Comparison of ENCODE assay signal across 15 cellular contexts in the genomic region with DNA sequence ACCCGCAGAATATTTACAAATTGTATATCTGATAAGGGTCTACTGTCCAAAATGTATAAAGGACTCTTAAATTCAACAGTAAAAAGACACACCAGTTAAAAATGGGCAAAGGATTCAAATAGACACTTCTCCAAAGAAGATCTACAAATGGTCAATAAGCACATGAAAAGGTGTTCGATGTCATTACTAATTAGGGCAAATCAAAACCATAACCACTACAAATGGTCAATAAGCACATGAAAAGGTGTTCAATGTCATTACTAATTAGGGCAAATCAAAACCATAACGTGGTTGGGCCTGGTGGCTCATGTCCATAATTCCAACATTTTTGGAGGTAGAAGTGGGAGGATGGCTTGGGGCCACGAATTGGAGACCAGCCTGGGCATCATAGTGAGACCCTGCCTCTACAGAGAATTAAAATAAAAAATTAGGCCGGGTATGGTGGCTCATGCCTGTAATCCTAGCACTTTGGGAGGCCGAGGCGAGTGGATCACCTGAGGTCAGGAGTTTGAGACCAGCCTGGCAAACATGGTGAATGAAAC. TPM values are rescaled to one million over a fixed set of nuclear protein-coding genes. Genes with fewer than 3 reads are reported as not detected.
A peak's percentile ranks its signal among the peaks of the same experiment; 100 is the strongest.
DNase-seq lines count a peak whose midpoint lies in the region; TF ChIP-seq lines count a peak whose summit lies in the region.
"Had no signal": no experiment of that assay in that cellular context is flagged by ENCODE, and none has a peak within 500 bp of the region (broad histone marks: within the 10 kb centered on the region; RNA-seq: fewer than 3 reads in every experiment).

No MANE protein-coding gene starts in this region.

- TF ChIP-seq POLR2A in esophagus muscularis mucosa (IDR thresholded peaks at IDR 0.05; ENCODE audit: low read depth), result no peak

- H3K9me3 ChIP-seq in OCI-LY3 (ENCODE audit: insufficient read depth, low read length), result no peaks in the 10 kb centered on the region
- H3K9me3 ChIP-seq in esophagus muscularis mucosa, result no peaks in the 10 kb centered on the region
- no peaks in the 10 kb centered on the region for H3K9me3 ChIP-seq in parathyroid adenoma (ENCODE audit: control insufficient read depth, low read length)
- H3K9me3 ChIP-seq: HAP-1 had no signal

- no peak overlapping the region for H3K9ac ChIP-seq in OCI-LY3 (ENCODE audit: low read length)
- no peak overlapping the region for H3K9ac ChIP-seq in parathyroid adenoma

- H3K4me1 ChIP-seq in OCI-LY3 (ENCODE audit: low read length) (peaks cover 70% of the 10 kb centered on the region), esophagus muscularis mucosa (peaks cover 97 to 100% (median 98%) of the 10 kb centered on the region in 4 donors), parathyroid adenoma (peaks cover 74% of the 10 kb centered on the region)

- peaks cover 11% of the 10 kb centered on the region; the same call in 1 of the 2 replicates for H4K20me1 ChIP-seq in OCI-LY3 (ENCODE audit: insufficient read depth, low read length)

- H3K27me3 ChIP-seq in OCI-LY3 (ENCODE audit: low read depth, low read length), result no peaks in the 10 kb centered on the region
- no peaks in the 10 kb centered on the region for H3K27me3 ChIP-seq in esophagus muscularis mucosa
- no peaks in the 10 kb centered on the region for H3K27me3 ChIP-seq in parathyroid adenoma (ENCODE audit: control insufficient read depth, insufficient read depth, low read length)

- TF ChIP-seq CTCF in 22Rv1 (IDR thresholded peaks at IDR 0.05) (no peak), OCI-LY3 (IDR thresholded peaks at IDR 0.05; ENCODE audit: low read depth, low read length) (no peak), esophagus muscularis mucosa (IDR thresholded peaks at IDR 0.05) (no peak), parathyroid adenoma (IDR thresholded peaks at IDR 0.05) (no peak)

- H3K36me3 ChIP-seq in OCI-LY3 (replicated peaks; ENCODE audit: low read depth, low read length) (peaks cover 14% of the 10 kb centered on the region), esophagus muscularis mucosa (peaks cover 0 to 1% (median 0%) of the 10 kb centered on the region in 4 donors), parathyroid adenoma (ENCODE audit: control insufficient read depth, insufficient read depth, low read length) (no peaks in the 10 kb centered on the region)

- H2AFZ ChIP-seq in OCI-LY3 (ENCODE audit: low read depth, low read length), result no peak overlapping the region
- H2AFZ ChIP-seq in parathyroid adenoma, result no peak overlapping the region

- 93% methylated on average over 7 of the region's 7 CpGs for WGBS in esophagus muscularis mucosa

- no peak for TF ChIP-seq EP300 in esophagus muscularis mucosa (IDR thresholded peaks at IDR 0.05)

- DNase-seq in esophagus muscularis mucosa (ENCODE audit: extremely low spot score) (no peak), NCI-H146 (lab: John Stamatoyannopoulos, UW) (no peak), NCI-H1105 treated with DMSO at 0.1 percent for 48 hours (lab: John Stamatoyannopoulos, UW) (no peak), NCI-H2029 treated with DMSO at 0.1 percent for 48 hours (lab: John Stamatoyannopoulos, UW) (no peak)
- DNase-seq in stimulated activated CD4-positive, alpha-beta T cell treated with anti-CD3 and anti-CD28 coated beads, Interleukin-2, amount 100 ng/mL, for 48 hours, result no peak
- DNase-seq: activated CD4-positive, alpha-beta T cell treated with anti-CD3 and anti-CD28 coated beads, Interleukin-2, amount 50 U/mL, for 4 hours; activated naive CD4-positive, alpha-beta T cell treated with Interleukin-2 at 50 U/mL for 16 hours; caudate nucleus; erythroblast; naive B cell; NCI-H226 had no signal

- H3K4me2 ChIP-seq in OCI-LY3 (ENCODE audit: low read length), result peak overlapping the region; percentile 61; the same call in 1 of the 2 replicates
- peak overlapping the region; percentile 37 for H3K4me2 ChIP-seq in parathyroid adenoma (ENCODE audit: low read length)

- H3K79me2 ChIP-seq in OCI-LY3 (ENCODE audit: low read length) (peaks cover 95% of the 10 kb centered on the region), parathyroid adenoma (peaks cover 62% of the 10 kb centered on the region)

- intact Hi-C loops in esophagus muscularis mucosa (cut with DNase I), result no loop called here

- H3K4me3 ChIP-seq in OCI-LY3 (ENCODE audit: low read length) (no peak overlapping the region), esophagus muscularis mucosa (no peak overlapping the region), parathyroid adenoma (ENCODE audit: low read depth, low read length) (no peak overlapping the region)
- H3K4me3 ChIP-seq: HAP-1 had no signal

- H3K27ac ChIP-seq in 22Rv1 (peak overlapping the region; percentile 37; the same call in 1 of the 2 replicates), OCI-LY3 (ENCODE audit: low read length) (no peak overlapping the region), esophagus muscularis mucosa (replicated peaks in 1 of 4) (peak overlapping the region; percentile 92 to 98 (median 96)), parathyroid adenoma (peak overlapping the region; percentile 100)

RNA-seq across cellular contexts. Expression of a gene that starts 40.5 kb away (rescaled TPM):
- total RNA-seq in esophagus muscularis mucosa, result 100 to 1,000 TPM; 416 to 816 (median 598) TPM

RNA-seq across cellular contexts. Expression of a gene that starts 56.4 kb away (rescaled TPM):
- total RNA-seq in esophagus muscularis mucosa, result 1 to 10 TPM in 3 of 4 donors, under 1 TPM in 1; 0.83 to 2.1 (median 1.6) TPM
